ENCODE assay signal across 8 cellular contexts in the genomic region with DNA sequence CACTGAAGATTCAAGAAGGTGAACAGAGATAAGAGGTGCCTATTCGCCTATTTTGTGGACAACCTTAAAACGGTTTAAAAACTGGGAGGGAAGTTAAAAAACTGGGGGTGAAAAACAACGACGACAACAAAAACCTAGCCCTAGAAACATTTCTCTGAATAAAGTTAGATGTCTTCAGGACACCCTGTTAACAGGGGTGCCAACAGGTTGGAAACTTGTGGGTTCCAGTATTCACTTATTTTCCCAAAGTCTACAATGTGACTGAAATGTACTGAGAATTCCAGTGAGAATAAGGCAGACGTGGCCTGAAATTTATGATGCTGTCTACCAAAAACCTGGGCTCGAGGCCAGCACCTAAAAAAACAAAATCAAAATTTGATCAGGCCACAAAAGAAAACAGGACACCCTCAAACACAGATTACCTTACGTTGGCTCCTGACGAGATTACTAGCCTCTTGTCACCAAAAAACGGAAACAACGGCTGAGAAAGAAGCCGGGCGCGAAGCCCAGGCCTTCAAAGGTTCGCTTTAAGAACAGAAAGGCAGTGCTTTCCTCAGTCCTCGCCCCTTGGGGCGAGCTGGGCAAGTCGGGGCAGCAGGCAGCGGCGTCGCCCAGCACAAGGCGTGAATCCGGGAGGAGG. TPM values are rescaled to one million over a fixed set of nuclear protein-coding genes. Genes with fewer than 3 reads are reported as not detected.
A peak's percentile ranks its signal among the peaks of the same experiment; 100 is the strongest.
DNase-seq lines count a peak whose midpoint lies in the region; ATAC-seq lines count a peak whose summit lies in the region.

No MANE protein-coding gene starts in this region.

- H3K36me3 ChIP-seq in ACC112 (ENCODE audit: insufficient read depth, low read length), result no peaks in the 10 kb centered on the region; the same call in none of the 2 replicates
- H3K36me3 ChIP-seq in adipocyte (ENCODE audit: control insufficient read depth, insufficient read depth, low read length, severe bottlenecking), result no peaks in the 10 kb centered on the region

- H3K9me3 Mint-ChIP-seq in immature natural killer cell, result no peaks in the 10 kb centered on the region

- DNase-seq in adipocyte (ENCODE audit: low read depth), result no peak
- DNase-seq in immature natural killer cell, result peak in 1 of 3 donors; percentile 3
- no peak for DNase-seq in ureter (ENCODE audit: low spot score)
- DNase-seq in stimulated activated CD4-positive, alpha-beta T cell treated with anti-CD3 and anti-CD28 coated beads, Interleukin-1b, Interleukin-23, amount 100 ng/mL, for 48 hours, result no peak

- H3K79me2 ChIP-seq in ACC112 (ENCODE audit: control insufficient read depth, insufficient read depth, low read length, unreplicated experiment), result peaks cover 44% of the 10 kb centered on the region

- no peaks in the 10 kb centered on the region for H3K9me3 ChIP-seq in adipocyte (ENCODE audit: control insufficient read depth, low read length)

- peak overlapping the region; percentile 96 to 100 (median 98) for H3K27ac Mint-ChIP-seq in immature natural killer cell

- ATAC-seq in GM19324 (IDR thresholded peaks at IDR 0.05; ENCODE audit: low FRiP score, unreplicated experiment), result peak; percentile 54
- peak; percentile 36 for ATAC-seq in HG03342 (IDR thresholded peaks at IDR 0.05; ENCODE audit: unreplicated experiment)

- H3K36me3 Mint-ChIP-seq in immature natural killer cell, result peaks cover 0 to 3% (median 2%) of the 10 kb centered on the region in 3 donors

- H2AFZ ChIP-seq in ACC112 (ENCODE audit: low read length, unreplicated experiment), result peak overlapping the region; percentile 76

- H3K27ac ChIP-seq in ACC112 (ENCODE audit: low read depth, low read length) (peak overlapping the region; percentile 88), temporal lobe (ENCODE audit: low read depth, low read length) (peak overlapping the region; percentile 97)

- H3K27me3 Mint-ChIP-seq in immature natural killer cell (ENCODE audit: low read depth in 3 of 3), result peaks cover 5 to 8% (median 7%) of the 10 kb centered on the region in 3 donors

- peak overlapping the region; percentile 94 for H3K9ac ChIP-seq in adipocyte (ENCODE audit: low read length)

- H3K27me3 ChIP-seq in ACC112 (ENCODE audit: insufficient read depth, low read length) (no peaks in the 10 kb centered on the region), adipocyte (replicated peaks; ENCODE audit: control insufficient read depth, insufficient read depth, low read length) (no peaks in the 10 kb centered on the region)

- H3K4me1 Mint-ChIP-seq in immature natural killer cell, result peaks cover 31 to 55% of the 10 kb centered on the region in 2 donors

- H3K4me1 ChIP-seq in ACC112 (ENCODE audit: control insufficient read depth, insufficient read depth, low read length, unreplicated experiment) (peaks cover 16% of the 10 kb centered on the region), adipocyte (ENCODE audit: control insufficient read depth, insufficient read depth, low read length) (peaks cover 29% of the 10 kb centered on the region)

- H3K4me3 ChIP-seq in ACC112 (ENCODE audit: low read depth, low read length) (peak overlapping the region; percentile 88), adipocyte (ENCODE audit: low read length) (peak overlapping the region; percentile 91)

- H3K4me3 Mint-ChIP-seq in immature natural killer cell, result peak overlapping the region; percentile 95 to 99 (median 98)

RNA-seq across cellular contexts. Expression of gene CCDC90B, which starts 0.9 kb away (rescaled TPM):
- 10 to 100 TPM; 42.2 to 64.4 (median 50.5) TPM for polyA plus RNA-seq in immature natural killer cell
- total RNA-seq in temporal lobe (154 TPM), ureter (41.1 TPM)
